ENCODE assay signal across 19 cellular contexts in the genomic region with DNA sequence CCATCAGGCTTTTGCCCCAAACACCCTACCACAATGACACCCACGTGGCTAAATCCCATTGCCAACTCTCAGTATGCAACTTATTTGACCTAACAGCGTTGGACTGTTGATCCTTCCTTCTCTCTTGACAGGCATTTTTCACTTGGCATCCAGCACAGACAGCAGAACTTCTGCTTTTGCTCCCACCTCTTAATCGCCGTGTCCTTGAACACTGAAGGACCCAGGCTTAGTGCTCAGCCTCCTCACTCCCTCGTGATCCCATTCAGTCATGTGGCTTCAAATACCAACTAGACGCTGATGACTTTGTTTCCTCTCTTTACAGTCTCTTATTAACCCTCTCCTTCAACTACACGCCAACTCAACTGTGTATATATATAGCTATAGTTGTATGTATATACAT. TPM values are rescaled to one million over a fixed set of nuclear protein-coding genes. Genes with fewer than 3 reads are reported as not detected.
"Had no signal": no experiment of that assay in that cellular context is flagged by ENCODE, and none has a peak within 500 bp of the region (broad histone marks: within the 10 kb centered on the region; RNA-seq: fewer than 3 reads in every experiment).

No MANE protein-coding gene starts in this region.

- ATAC-seq: activated CD8-positive, alpha-beta T cell treated with anti-CD3 and anti-CD28 coated beads for 36 hours; activated naive CD4-positive, alpha-beta T cell treated with anti-CD3 and anti-CD28 coated beads, Interleukin-2, amount 50 U/mL, for 72 hours; lower lobe of right lung had no signal

- H3K4me3 Mint-ChIP-seq: activated B cell treated with CpG ODN at 0.5 μM for 24 hours; activated CD8-positive, alpha-beta T cell treated with anti-CD3 and anti-CD28 coated beads for 36 hours; activated T-cell treated with anti-CD3 and anti-CD28 coated beads, Interleukin-2, amount 50 U/mL, for 24 hours; mesothelial cell of epicardium; nephron progenitor cell; stimulated activated naive CD8-positive, alpha-beta T cell treated with anti-CD3 and anti-CD28 coated beads, Interleukin-15, Interleukin-2, amounts not matched to agents 100 ng/mL and 50 ng/mL, for 24 hours; T-helper 2 cell treated with Interferon-gamma antibody and Interleukin-4, amounts not matched to agents 5 μg/mL and 100 μg/mL, for 36 hours had no signal

- H3K9me3 Mint-ChIP-seq: activated B cell treated with CpG ODN at 0.5 μM for 24 hours; activated CD8-positive, alpha-beta T cell treated with anti-CD3 and anti-CD28 coated beads for 36 hours; activated naive CD4-positive, alpha-beta T cell treated with anti-CD3 and anti-CD28 coated beads, Interleukin-2, amount 50 U/mL, for 72 hours; T-helper 2 cell treated with Interferon-gamma antibody and Interleukin-4, amounts not matched to agents 5 μg/mL and 100 μg/mL, for 36 hours had no signal

- H3K27me3 Mint-ChIP-seq: activated B cell treated with CpG ODN at 0.5 μM for 24 hours; activated CD8-positive, alpha-beta T cell treated with anti-CD3 and anti-CD28 coated beads for 36 hours; activated T-cell treated with anti-CD3 and anti-CD28 coated beads, Interleukin-2, amount 50 U/mL, for 24 hours; stimulated activated naive CD8-positive, alpha-beta T cell treated with anti-CD3 and anti-CD28 coated beads, Interleukin-15, Interleukin-2, amounts not matched to agents 100 ng/mL and 50 ng/mL, for 24 hours had no signal

- H3K27me3 ChIP-seq: esophagus squamous epithelium, hepatocyte had no signal

- H3K27ac ChIP-seq: esophagus squamous epithelium, hepatocyte, lower lobe of right lung, skin epidermis had no signal

- DNase-seq: activated B cell treated with CpG ODN at 0.5 μM for 24 hours; activated CD4-positive, alpha-beta T cell treated with anti-CD3 and anti-CD28 coated beads for 48 hours; activated CD8-positive, alpha-beta T cell treated with anti-CD3 and anti-CD28 coated beads for 36 hours; activated gamma-delta T cell treated with Interleukin-2 at 50 U/mL for 16 hours; activated T-cell treated with anti-CD3 and anti-CD28 coated beads, Interleukin-2, amount 50 U/mL, for 24 hours; dermis blood vessel endothelial cell; effector memory CD4-positive, alpha-beta T cell; esophagus squamous epithelium; lower lobe of right lung; nephron progenitor cell; nucleus accumbens; retina; trophoblast cell had no signal

- H3K27ac Mint-ChIP-seq: activated B cell treated with CpG ODN at 0.5 μM for 24 hours; activated CD8-positive, alpha-beta T cell treated with anti-CD3 and anti-CD28 coated beads for 36 hours; activated naive CD4-positive, alpha-beta T cell treated with anti-CD3 and anti-CD28 coated beads, Interleukin-2, amount 50 U/mL, for 72 hours; activated T-cell treated with anti-CD3 and anti-CD28 coated beads, Interleukin-2, amount 50 U/mL, for 24 hours; mesothelial cell of epicardium; nephron progenitor cell; stimulated activated naive CD8-positive, alpha-beta T cell treated with anti-CD3 and anti-CD28 coated beads, Interleukin-15, Interleukin-2, amounts not matched to agents 100 ng/mL and 50 ng/mL, for 24 hours; T-helper 2 cell treated with Interferon-gamma antibody and Interleukin-4, amounts not matched to agents 5 μg/mL and 100 μg/mL, for 36 hours had no signal

- H3K9me3 ChIP-seq: esophagus squamous epithelium, lower lobe of right lung had no signal

- H3K4me3 ChIP-seq: esophagus squamous epithelium, hepatocyte, lower lobe of right lung, skin epidermis had no signal

- H3K36me3 ChIP-seq: lower lobe of right lung had no signal

RNA-seq across cellular contexts. Expression of a gene that starts 47.0 kb away (rescaled TPM):
- total RNA-seq: activated naive CD4-positive, alpha-beta T cell treated with anti-CD3 and anti-CD28 coated beads, Interleukin-2, amount 50 U/mL, for 72 hours had no signal
